Comparison of ENCODE assay signal across 8 cellular contexts in the genomic region with DNA sequence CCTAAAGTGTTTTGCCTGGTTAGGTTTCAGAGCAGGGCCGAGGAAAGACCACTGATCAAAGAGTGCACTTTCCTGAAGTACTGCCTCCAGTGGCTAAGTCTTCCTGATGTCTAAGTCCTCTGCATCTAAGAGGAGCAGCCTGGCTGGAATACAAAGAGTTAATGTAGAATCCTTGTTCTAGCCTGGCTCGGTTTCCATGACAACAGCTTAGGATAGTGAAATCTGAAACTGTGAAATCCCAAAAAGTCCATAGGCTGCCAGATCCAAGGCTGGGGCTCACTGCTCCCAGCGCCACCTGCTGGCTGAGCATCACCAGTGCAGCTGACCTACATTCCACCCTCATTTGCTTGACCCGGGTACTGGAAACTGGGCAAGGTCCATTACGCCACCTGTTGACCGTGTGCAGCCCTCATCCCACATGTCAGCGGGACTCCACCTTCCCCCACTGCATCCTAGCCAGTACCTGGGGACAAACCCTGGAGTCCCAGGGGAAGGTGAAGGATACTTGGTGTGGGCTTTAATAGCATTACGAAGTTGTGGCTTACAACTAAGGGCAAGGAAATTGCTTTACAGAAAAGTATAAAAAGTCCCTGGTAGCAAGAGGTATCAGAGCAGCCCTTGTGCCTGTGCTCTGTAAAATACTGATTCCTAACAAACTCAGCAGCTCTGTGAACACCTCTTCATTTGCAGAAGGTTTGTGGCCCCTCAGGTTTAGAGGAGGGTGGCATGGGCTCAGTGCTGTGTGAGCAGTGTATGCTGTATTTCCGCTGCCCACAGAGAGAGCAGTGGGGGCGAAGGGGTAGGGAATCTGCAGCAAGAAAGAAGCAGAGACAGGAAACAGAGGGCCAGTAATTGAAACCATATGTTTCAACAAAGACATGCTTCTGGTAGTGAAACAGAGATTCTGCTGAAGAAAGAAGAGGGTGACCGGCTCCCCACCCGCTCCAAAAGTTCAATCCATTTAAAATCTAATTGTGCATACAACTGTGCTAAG. TPM values are rescaled to one million over a fixed set of nuclear protein-coding genes. Genes with fewer than 3 reads are reported as not detected.
DNase-seq lines count a peak whose midpoint lies in the region; ATAC-seq and TF ChIP-seq lines count a peak whose summit lies in the region.

No MANE protein-coding gene starts in this region.

- no peaks in the 10 kb centered on the region for H3K9me3 Mint-ChIP-seq in CD14-positive monocyte
- H3K9me3 Mint-ChIP-seq in activated CD4-positive, alpha-beta T cell treated with anti-CD3 and anti-CD28 coated beads, Interleukin-2, amount 10 ng/mL, durations not matched to agents 7 days and 5 days, result no peaks in the 10 kb centered on the region

- H3K36me3 ChIP-seq in liver (ENCODE audit: control insufficient read depth in 4 of 4, insufficient read depth in 3 of 4, low read depth in 1 of 4, low read length in 3 of 4), result peaks cover 1 to 42% (median 40%) of the 10 kb centered on the region in 4 donors

- H3K27ac Mint-ChIP-seq in CD14-positive monocyte, result peak overlapping the region in 5 of 7 donors; percentile 22 to 82 (median 47)
- H3K27ac Mint-ChIP-seq in activated CD4-positive, alpha-beta T cell treated with anti-CD3 and anti-CD28 coated beads, Interleukin-2, amount 10 ng/mL, durations not matched to agents 7 days and 5 days, result no peak overlapping the region

- no peaks in the 10 kb centered on the region for H3K27me3 ChIP-seq in liver (ENCODE audit: control insufficient read depth in 4 of 4, insufficient read depth in 4 of 4, low read length in 3 of 4)

- no peaks in the 10 kb centered on the region for H3K9me3 ChIP-seq in liver (ENCODE audit: control insufficient read depth in 4 of 4, low read length in 3 of 4)

- H3K27me3 Mint-ChIP-seq in CD14-positive monocyte (ENCODE audit: low read depth in 3 of 3), result no peaks in the 10 kb centered on the region
- no peaks in the 10 kb centered on the region for H3K27me3 Mint-ChIP-seq in activated CD4-positive, alpha-beta T cell treated with anti-CD3 and anti-CD28 coated beads, Interleukin-2, amount 10 ng/mL, durations not matched to agents 7 days and 5 days

- peak; percentile 95 to 96 for TF ChIP-seq RAD21 in liver (IDR thresholded peaks at IDR 0.05)

- ATAC-seq in GM19351 (IDR thresholded peaks at IDR 0.05; ENCODE audit: unreplicated experiment) (peak; percentile 79), HG03432 (IDR thresholded peaks at IDR 0.05; ENCODE audit: unreplicated experiment) (peak; percentile 74)

- H3K4me1 Mint-ChIP-seq in CD14-positive monocyte, result peaks cover 42% of the 10 kb centered on the region
- H3K4me1 Mint-ChIP-seq in activated CD4-positive, alpha-beta T cell treated with anti-CD3 and anti-CD28 coated beads, Interleukin-2, amount 10 ng/mL, durations not matched to agents 7 days and 5 days, result peaks cover 22% of the 10 kb centered on the region

- H3K4me3 ChIP-seq in liver (ENCODE audit: low read depth in 1 of 3, low read length in 3 of 3), result no peak overlapping the region

- H3K4me1 ChIP-seq in liver (ENCODE audit: control insufficient read depth in 4 of 4, insufficient read depth in 4 of 4, low read length in 3 of 4), result peaks cover 7 to 45% (median 38%) of the 10 kb centered on the region in 4 donors

- H3K9ac ChIP-seq in liver (ENCODE audit: low read depth in 1 of 2, low read length in 2 of 2), result peak overlapping the region in 1 of 2 donors; percentile 26

- peak; percentile 99 for TF ChIP-seq CTCF in CD14-positive monocyte (IDR thresholded peaks at IDR 0.05)
- peak; percentile 99 for TF ChIP-seq CTCF in liver (IDR thresholded peaks at IDR 0.05; ENCODE audit: low read depth, low read length, missing input control)

- H3K4me3 Mint-ChIP-seq in CD14-positive monocyte, result no peak overlapping the region
- no peak overlapping the region for H3K4me3 Mint-ChIP-seq in activated CD4-positive, alpha-beta T cell treated with anti-CD3 and anti-CD28 coated beads, Interleukin-2, amount 10 ng/mL, durations not matched to agents 7 days and 5 days

- intact Hi-C loops in CD14-positive monocyte (cut with micrococcal nuclease), result loop anchor here (5.0 kb wide), 5 partner anchors 37 to 203 kb away; partner anchors contain the start of genes HDAC3 (in 1 of the 2), PCDHGA10 (in 1 of the 2), PCDHGB7 (in 1 of the 2) and RELL2 (in 1 of the 2)

- DNase-seq in CD14-positive monocyte (ENCODE audit: low spot score), result peak; percentile 56
- DNase-seq in NCI-H446 (lab: John Stamatoyannopoulos, UW), result peak; percentile 92 to 98
- peak; percentile 41 for DNase-seq in activated CD4-positive, alpha-beta T cell treated with anti-CD3 and anti-CD28 coated beads, Interleukin-2, amount 10 ng/mL, durations not matched to agents 7 days and 5 days
- peak; percentile 96 for DNase-seq in ecto neural progenitor cell (ENCODE audit: low spot score)
- peak; percentile 15 to 28 for DNase-seq in stimulated activated CD4-positive, alpha-beta T cell treated with anti-CD3 and anti-CD28 coated beads, Interleukin-4, amount 100 ng/mL, for 48 hours (ENCODE audit: low read depth in 2 of 2)

- peaks cover 20 to 36% of the 10 kb centered on the region in 2 donors for H3K36me3 Mint-ChIP-seq in CD14-positive monocyte
- peaks cover 88% of the 10 kb centered on the region for H3K36me3 Mint-ChIP-seq in activated CD4-positive, alpha-beta T cell treated with anti-CD3 and anti-CD28 coated beads, Interleukin-2, amount 10 ng/mL, durations not matched to agents 7 days and 5 days (ENCODE audit: low read depth)

- peak overlapping the region; percentile 80 to 90 for H3K27ac ChIP-seq in liver (ENCODE audit: low read depth in 1 of 2, low read length in 2 of 2)

- CTCF ChIA-PET in activated CD4-positive, alpha-beta T cell treated with anti-CD3 and anti-CD28 coated beads, Interleukin-2, amount 10 ng/mL, durations not matched to agents 7 days and 5 days (lab: Charles Lee), result interaction anchor here (0.6 to 4.5 kb wide), 16 partner anchors 9 to 966 kb away, joined by 3 to 28 read pairs (median 4); partner anchors contain the start of genes PCDHGA10, PCDHGA11 and PCDHGB6

- POLR2A ChIA-PET in activated CD4-positive, alpha-beta T cell treated with anti-CD3 and anti-CD28 coated beads, Interleukin-2, amount 10 ng/mL, durations not matched to agents 7 days and 5 days (lab: Charles Lee), result no interaction called here

- WGBS in liver, result 32% methylated on average over 12 of the region's 12 CpGs

TF ChIP-seq in liver, 16 proteins besides CTCF, POLR2A, EP300 and RAD21 (continues in another document):
- TF ChIP-seq YY1 (IDR thresholded peaks at IDR 0.05) (peak; percentile 71), GABPA (IDR thresholded peaks at IDR 0.05 in 1 of 2, conservative IDR thresholded peaks at IDR 0.05 in 1 of 2) (no peak), TAF1 (conservative IDR thresholded peaks at IDR 0.05) (no peak), FOXA1 (IDR thresholded peaks at IDR 0.05) (peak; percentile 78), ZBTB33 (IDR thresholded peaks at IDR 0.05) (peak; percentile 49), RXRA (IDR thresholded peaks at IDR 0.05) (peak; percentile 96), SP1 (IDR thresholded peaks at IDR 0.05) (peak; percentile 94), HNF4A (conservative IDR thresholded peaks at IDR 0.05) (peak; percentile 96 to 97), NR2F2 (IDR thresholded peaks at IDR 0.05) (peak; percentile 83), ATF3 (IDR thresholded peaks at IDR 0.05) (no peak), JUND (IDR thresholded peaks at IDR 0.05) (peak; percentile 69 to 71), FOXA2 (IDR thresholded peaks at IDR 0.05) (peak; percentile 78)

RNA-seq across cellular contexts. Expression of gene PCDHGC5, which starts 36.0 kb away (rescaled TPM):
- polyA plus RNA-seq in CD14-positive monocyte (not detected), liver (under 1 TPM in 1 of 2 donors, not detected in 1; 0.02 TPM)
- total RNA-seq in activated CD4-positive, alpha-beta T cell treated with anti-CD3 and anti-CD28 coated beads, Interleukin-2, amount 10 ng/mL, durations not matched to agents 7 days and 5 days, result not detected
- 1 to 10 TPM in 1 of 2 donors, under 1 TPM in 1; 0.19 to 1.1 TPM for total RNA-seq in liver

RNA-seq across cellular contexts. Expression of gene PCDHGC4, which starts 40.1 kb away (rescaled TPM):
- polyA plus RNA-seq in CD14-positive monocyte, result not detected
- not detected for total RNA-seq in activated CD4-positive, alpha-beta T cell treated with anti-CD3 and anti-CD28 coated beads, Interleukin-2, amount 10 ng/mL, durations not matched to agents 7 days and 5 days
- total RNA-seq in liver, result 1 to 10 TPM in 1 of 2 donors, under 1 TPM in 1; 0.33 to 1.4 TPM
- not detected for polyA plus RNA-seq in liver

RNA-seq across cellular contexts. Expression of gene PCDHGC3, which starts 49.1 kb away (rescaled TPM):
- polyA plus RNA-seq in CD14-positive monocyte (under 1 TPM in 1 of 2 donors, not detected in 1; 0.33 TPM), liver (10 to 100 TPM in 1 of 2 donors, 1 to 10 TPM in 1; 6.8 to 11.0 TPM)
- total RNA-seq in activated CD4-positive, alpha-beta T cell treated with anti-CD3 and anti-CD28 coated beads, Interleukin-2, amount 10 ng/mL, durations not matched to agents 7 days and 5 days, result not detected
- 1 to 10 TPM; 3.7 to 5.7 TPM for total RNA-seq in liver

Comparison
In these comparisons a context has a peak if more than half of its experiments do, and no peak if none do; other contexts are left out.
1. DNase-seq: peak in every context shown above with its lines; median percentile 96 in ecto neural progenitor cell; 95 in NCI-H446; 56 in CD14-positive monocyte; 41 in activated CD4-positive, alpha-beta T cell treated with anti-CD3 and anti-CD28 coated beads, Interleukin-2, amount 10 ng/mL, durations not matched to agents 7 days and 5 days; 22 in stimulated activated CD4-positive, alpha-beta T cell treated with anti-CD3 and anti-CD28 coated beads, Interleukin-4, amount 100 ng/mL, for 48 hours.
2. RNA of gene PCDHGC3, which starts 49.1 kb away (total RNA-seq): 3.7 to 5.7 TPM in liver; not detected in activated CD4-positive, alpha-beta T cell treated with anti-CD3 and anti-CD28 coated beads, Interleukin-2, amount 10 ng/mL, durations not matched to agents 7 days and 5 days; every median in the first group is over 4 times any median in the second.